In the genomic region with DNA sequence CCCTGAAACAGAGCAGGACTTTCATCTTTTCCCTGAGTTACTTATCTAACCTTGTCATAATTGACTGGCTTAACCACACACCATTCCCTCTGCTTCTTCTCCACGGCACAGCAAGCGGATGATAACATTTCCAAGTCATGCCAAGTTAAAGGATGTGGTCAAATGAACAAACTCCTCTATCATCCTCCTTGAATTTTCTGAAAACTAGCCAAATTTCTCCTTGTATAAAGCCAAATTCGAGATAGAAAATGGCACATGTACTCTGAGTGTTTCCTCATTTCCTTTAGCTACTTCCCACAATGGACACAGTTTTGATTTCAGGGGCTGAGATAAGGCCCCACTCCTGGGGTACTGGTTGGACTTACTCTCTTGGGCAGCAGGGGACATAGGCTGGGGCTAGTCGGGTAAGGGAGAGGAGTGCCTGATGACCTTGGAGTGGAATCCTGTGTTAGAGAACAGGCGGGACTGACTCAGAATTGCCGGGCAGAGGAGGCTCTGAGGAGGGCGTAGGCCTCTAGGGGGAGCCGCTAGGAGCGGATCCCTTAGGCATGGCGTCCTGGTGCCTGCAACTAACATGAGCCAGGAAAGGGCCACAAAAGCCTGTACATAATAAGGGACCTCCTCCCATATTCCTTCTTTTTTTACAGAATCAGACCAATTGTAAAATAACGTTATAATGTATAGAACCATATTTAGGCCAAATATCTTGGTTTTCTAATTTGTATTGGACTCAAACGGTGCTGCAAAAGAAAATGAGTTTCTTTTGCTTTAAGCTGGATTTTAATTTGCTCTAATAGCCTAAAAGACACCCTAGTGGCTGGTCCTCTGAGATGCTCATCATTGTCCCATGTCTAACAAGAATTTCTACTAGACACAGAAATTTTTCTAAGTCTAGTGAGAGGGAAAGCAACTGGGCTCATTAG, we compare ENCODE assay signal across 8 cellular contexts.
DNase-seq lines count a peak whose midpoint lies in the region; FAIRE-seq lines count a peak whose summit lies in the region.

No MANE protein-coding gene starts in this region.

- FAIRE-seq in RCC 7860 (lab: Jason Lieb, UNC), result peak; percentile 86

- DNase-seq in NCI-H748 (lab: John Stamatoyannopoulos, UW; ENCODE audit: unreplicated experiment) (peak; percentile 59), NCI-H748 treated with DMSO at 0.1 percent for 48 hours (lab: John Stamatoyannopoulos, UW) (no peak), RCC 7860 (ENCODE audit: low spot score) (peak; percentile 78), germinal center (ENCODE audit: low spot score) (peak; percentile 38), DMS153 (lab: John Stamatoyannopoulos, UW) (no peak)
- DNase-seq in stimulated activated CD8-positive, alpha-beta memory T cell treated with anti-CD3 and anti-CD28 coated beads, Interleukin-4, amount 100 ng/mL, for 48 hours, result peak; percentile 35
- DNase-seq in stimulated activated naive CD4-positive, alpha-beta T cell (lab: John Stamatoyannopoulos, UW), result no peak
- no peak for DNase-seq in central memory CD4-positive, alpha-beta T cell

Comparison
In these comparisons a context has a peak if more than half of its experiments do, and no peak if none do; other contexts are left out.
1. DNase-seq: peak in NCI-H748 (single experiment), RCC 7860 (single experiment), germinal center (single experiment) and stimulated activated CD8-positive, alpha-beta memory T cell treated with anti-CD3 and anti-CD28 coated beads, Interleukin-4, amount 100 ng/mL, for 48 hours (single experiment); none in NCI-H748 treated with DMSO at 0.1 percent for 48 hours (single experiment), DMS153 (single experiment), stimulated activated naive CD4-positive, alpha-beta T cell (0 of 6) and central memory CD4-positive, alpha-beta T cell (single experiment).